ENCODE assay signal across 8 cellular contexts in the genomic region with DNA sequence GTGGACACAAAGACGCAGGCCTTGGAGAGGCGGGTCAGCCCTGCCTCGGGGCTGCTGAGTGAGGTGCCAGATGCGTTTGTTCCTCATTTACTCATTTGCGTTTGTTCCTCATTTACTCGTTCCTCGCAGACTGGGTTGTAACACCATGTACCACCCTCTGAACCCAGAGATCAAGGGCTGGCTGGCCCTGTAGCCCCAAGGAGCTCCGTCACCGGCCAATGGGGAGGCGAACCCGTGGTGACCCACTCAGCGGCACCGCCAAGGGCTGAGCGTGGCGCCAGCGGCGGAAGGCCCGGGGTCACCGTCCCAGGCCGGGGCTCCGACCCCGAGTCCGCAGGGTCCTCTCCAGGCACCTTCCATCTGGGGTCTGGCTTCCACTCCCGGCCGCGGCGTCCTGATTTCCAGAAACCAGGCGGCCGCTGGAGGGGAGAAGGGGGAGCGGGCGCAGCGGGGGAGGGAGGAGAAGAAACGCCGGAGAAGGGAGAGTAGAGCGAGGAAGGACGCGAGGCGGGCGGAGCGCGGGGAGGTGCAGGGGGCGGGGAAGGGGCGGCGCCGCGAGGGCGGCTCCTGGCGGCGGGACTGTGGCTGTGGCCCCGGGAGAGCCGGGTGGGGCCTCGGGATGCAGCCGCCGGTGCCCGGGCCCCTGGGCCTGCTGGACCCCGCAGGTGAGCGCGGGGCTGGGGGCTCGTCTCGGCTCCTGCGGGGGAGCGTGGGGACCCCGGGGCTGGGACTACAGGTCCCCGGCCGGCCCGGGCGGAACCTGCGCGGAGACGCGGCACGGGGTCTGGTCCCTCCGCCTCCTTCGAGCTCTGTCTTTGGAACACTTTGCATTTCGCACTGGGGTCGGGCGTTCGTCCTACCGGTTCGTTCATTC. TPM values are rescaled to one million over a fixed set of nuclear protein-coding genes. Genes with fewer than 3 reads are reported as not detected.
DNase-seq lines count a peak whose midpoint lies in the region; ATAC-seq and TF ChIP-seq lines count a peak whose summit lies in the region.

TMEM255B (plus strand) TSS at position 576 of the 874 bp plus-strand sequence; CDS start at position 620, 44 bp downstream.

- H3K4me3 ChIP-seq in AG04449 (ENCODE audit: low read depth, low read length): peak within 1 kb of the TSS; percentile 59
- H3K4me3 ChIP-seq in OCI-LY7 (ENCODE audit: low read depth, low read length, poor library complexity, severe bottlenecking): no peak within 1 kb of the TSS
- peak within 1 kb of the TSS; percentile 65 to 78 for H3K4me3 ChIP-seq in mucosa of rectum (ENCODE audit: low read length in 2 of 2)

- H3K36me3 Mint-ChIP-seq in activated T-cell treated with anti-CD3 and anti-CD28 coated beads, Interleukin-2, amount 50 U/mL, for 24 hours (ENCODE audit: low read depth): no peaks in the 10 kb centered on the region

- POLR2A ChIA-PET in AG04449 (lab: Yijun Ruan, JAX): no interaction called here
- POLR2A ChIA-PET in OCI-LY7 (lab: Charles Lee): no interaction called here

- H3K9ac ChIP-seq in mucosa of rectum (ENCODE audit: low read depth in 1 of 2, low read length in 2 of 2): peak within 1 kb of the TSS; percentile 64 to 80

- DNase-seq in AG04449 (ENCODE audit: low read depth, low spot score) (no peak), GM19238 (ENCODE audit: insufficient read length, low spot score) (peak; percentile 91), OCI-LY7 (ENCODE audit: low spot score) (no peak), erythroblast (lab: John Stamatoyannopoulos, UW) (peak; percentile 52 to 63)
- peak; percentile 88 for DNase-seq in activated T-cell treated with anti-CD3 and anti-CD28 coated beads, Interleukin-2, amount 50 U/mL, for 24 hours
- DNase-seq in stimulated activated CD8-positive, alpha-beta memory T cell treated with anti-CD3 and anti-CD28 coated beads, Interleukin-4, amount 100 ng/mL, for 24 hours (ENCODE audit: low read depth): peak; percentile 69

- peaks cover 14 to 18% of the 10 kb centered on the region in 2 donors for H3K27me3 ChIP-seq in mucosa of rectum (ENCODE audit: control insufficient read depth in 2 of 2, insufficient read depth in 2 of 2, low read length in 2 of 2)

- ATAC-seq in HG03520 (IDR thresholded peaks at IDR 0.05; ENCODE audit: unreplicated experiment): peak; percentile 76

- TF ChIP-seq CTCF in AG04449 (IDR thresholded peaks at IDR 0.05; ENCODE audit: insufficient read depth, low read length, missing control alignments): peak; percentile 19
- TF ChIP-seq CTCF in OCI-LY7 (conservative IDR thresholded peaks at IDR 0.05; ENCODE audit: low read length): no peak

- no TSS peak for BruUV-seq in OCI-LY7 (replicated peaks; lab: Mats Ljungman, UMichigan)

- CTCF ChIA-PET in AG04449 (lab: Yijun Ruan, JAX) (interaction anchor here (0.7 kb wide), 2 partner anchors 9 to 12 kb away, joined by 3 read pairs; no protein-coding TSS in a partner anchor), OCI-LY7 (lab: Charles Lee; ENCODE audit: unreplicated experiment) (no interaction called here)

- no peak within 1 kb of the TSS for H2AFZ ChIP-seq in OCI-LY7 (ENCODE audit: low read length)

- H3K4me1 ChIP-seq in OCI-LY7 (ENCODE audit: insufficient read depth, low read length, poor library complexity, severe bottlenecking) (no peaks in the 10 kb centered on the region), mucosa of rectum (ENCODE audit: control insufficient read depth in 2 of 2, insufficient read depth in 2 of 2, low read length in 2 of 2) (peaks cover 8 to 13% of the 10 kb centered on the region in 2 donors)

- no peak within 1 kb of the TSS for H3K27ac Mint-ChIP-seq in activated T-cell treated with anti-CD3 and anti-CD28 coated beads, Interleukin-2, amount 50 U/mL, for 24 hours

- H3K4me3 Mint-ChIP-seq in activated T-cell treated with anti-CD3 and anti-CD28 coated beads, Interleukin-2, amount 50 U/mL, for 24 hours: peak within 1 kb of the TSS; percentile 74

- peaks cover 67% of the 10 kb centered on the region for H3K27me3 Mint-ChIP-seq in activated T-cell treated with anti-CD3 and anti-CD28 coated beads, Interleukin-2, amount 50 U/mL, for 24 hours

- H3K9me3 ChIP-seq in OCI-LY7 (ENCODE audit: low read length) (no peaks in the 10 kb centered on the region), mucosa of rectum (ENCODE audit: control insufficient read depth in 2 of 2, low read length in 2 of 2) (no peaks in the 10 kb centered on the region)

- intact Hi-C loops in OCI-LY7 (cut with micrococcal nuclease; ENCODE audit: unreplicated experiment): no loop called here

- peak within 1 kb of the TSS; percentile 55; the same call in 1 of the 2 replicates for H3K4me2 ChIP-seq in OCI-LY7 (ENCODE audit: low read length)

- H3K27ac ChIP-seq in OCI-LY7 (ENCODE audit: low read depth, low read length, poor library complexity, severe bottlenecking): no peak within 1 kb of the TSS
- H3K27ac ChIP-seq in mucosa of rectum (ENCODE audit: low read depth in 2 of 2, low read length in 2 of 2): peak within 1 kb of the TSS; percentile 60 to 80

- no peaks in the 10 kb centered on the region for H3K9me2 ChIP-seq in OCI-LY7 (ENCODE audit: insufficient read depth, low read length)

- H3K36me3 ChIP-seq in OCI-LY7 (ENCODE audit: insufficient read depth, low read length): no peaks in the 10 kb centered on the region
- H3K36me3 ChIP-seq in mucosa of rectum (ENCODE audit: control insufficient read depth in 2 of 2, insufficient read depth in 2 of 2, low read length in 2 of 2): no peaks in the 10 kb centered on the region

- H3K4me1 Mint-ChIP-seq in activated T-cell treated with anti-CD3 and anti-CD28 coated beads, Interleukin-2, amount 50 U/mL, for 24 hours (ENCODE audit: low read depth): peaks cover 14% of the 10 kb centered on the region

- TF ChIP-seq POLR2A in erythroblast (IDR thresholded peaks at IDR 0.05; ENCODE audit: low read length): no peak

- H3K9me3 Mint-ChIP-seq in activated T-cell treated with anti-CD3 and anti-CD28 coated beads, Interleukin-2, amount 50 U/mL, for 24 hours: no peaks in the 10 kb centered on the region

- H3K79me2 ChIP-seq in OCI-LY7 (ENCODE audit: insufficient read depth, low read depth, low read length): no peaks in the 10 kb centered on the region

- no peaks in the 10 kb centered on the region for H4K20me1 ChIP-seq in OCI-LY7 (ENCODE audit: insufficient read depth, low read length)

RNA-seq across cellular contexts. Expression of gene TMEM255B, which starts in this region (rescaled TPM):
- 2.6 and 2.7 TPM in 2 replicates for total RNA-seq in OCI-LY7 (2014; rRNA removed; shearing (Covaris generic))
- total RNA-seq in OCI-LY7 (2022): 5.6 and 6.8 TPM in 2 replicates

Comparison
In these comparisons a context has a peak if more than half of its experiments do, and no peak if none do; other contexts are left out.
1. DNase-seq: peak in GM19238 (single experiment), activated T-cell treated with anti-CD3 and anti-CD28 coated beads, Interleukin-2, amount 50 U/mL, for 24 hours (single experiment), erythroblast (2 of 2) and stimulated activated CD8-positive, alpha-beta memory T cell treated with anti-CD3 and anti-CD28 coated beads, Interleukin-4, amount 100 ng/mL, for 24 hours (single experiment); none in AG04449 (single experiment) and OCI-LY7 (single experiment).